ENCODE assay signal across 2 cellular contexts in genomic region chr3:14248477-14248848, GRCh38.
TF ChIP-seq lines count a peak whose summit lies in the region.

No MANE protein-coding gene starts in this region.

TF ChIP-seq in IMR-90, 13 proteins besides CTCF, POLR2A, EP300 and RAD21 (continued from another document):
- TF ChIP-seq USF2 (IDR thresholded peaks at IDR 0.05; ENCODE audit: low read depth, low read length) (no peak), BHLHE40 (IDR thresholded peaks at IDR 0.05; ENCODE audit: low read depth, low read length) (no peak), NFE2L2 (IDR thresholded peaks at IDR 0.05; ENCODE audit: low read depth, low read length) (no peak), ELK1 (IDR thresholded peaks at IDR 0.05; ENCODE audit: borderline replicate concordance, low read depth, low read length) (no peak), MXI1 (IDR thresholded peaks at IDR 0.05; ENCODE audit: borderline replicate concordance, low read depth, low read length) (no peak), SMC3 (IDR thresholded peaks at IDR 0.05; ENCODE audit: low read depth, low read length) (no peak), CEBPB (IDR thresholded peaks at IDR 0.05; ENCODE audit: low read depth, low read length) (no peak), MAZ (IDR thresholded peaks at IDR 0.05; ENCODE audit: borderline replicate concordance, low read depth, low read length) (no peak), RCOR1 (IDR thresholded peaks at IDR 0.05; ENCODE audit: insufficient replicate concordance, low read length) (no peak), RFX5 (IDR thresholded peaks at IDR 0.05; ENCODE audit: low read depth, low read length) (no peak), MAFK (IDR thresholded peaks at IDR 0.05; ENCODE audit: low read depth, low read length) (no peak)
TF ChIP-seq in IMR-90: peak in this region for 0.

TF ChIP-seq in HepG2, 621 proteins besides CTCF, POLR2A, EP300 and RAD21 (continued from another document):
- TF ChIP-seq ZGPAT (CRISPR knock-in tag; IDR thresholded peaks at IDR 0.05) = no peak
- TF ChIP-seq ZNF383 (CRISPR knock-in tag; IDR thresholded peaks at IDR 0.05; ENCODE audit: borderline replicate concordance) = no peak
- no peak for TF ChIP-seq ZNF276 (CRISPR knock-in tag; IDR thresholded peaks at IDR 0.05; ENCODE audit: low read depth)
- no peak for TF ChIP-seq ZNF878 (CRISPR knock-in tag; IDR thresholded peaks at IDR 0.05)
- TF ChIP-seq MIER2 (CRISPR knock-in tag; IDR thresholded peaks at IDR 0.05) = no peak
- TF ChIP-seq SNAPC5 (CRISPR knock-in tag; IDR thresholded peaks at IDR 0.05; ENCODE audit: borderline replicate concordance) = no peak
- TF ChIP-seq ZNF576 (CRISPR knock-in tag; IDR thresholded peaks at IDR 0.05) = no peak
- no peak for TF ChIP-seq YEATS4 (CRISPR knock-in tag; IDR thresholded peaks at IDR 0.05; ENCODE audit: borderline replicate concordance)
- no peak for TF ChIP-seq GRHL1 (CRISPR knock-in tag; conservative IDR thresholded peaks at IDR 0.05)
- TF ChIP-seq FOXO4 (CRISPR knock-in tag; conservative IDR thresholded peaks at IDR 0.05) = no peak
- no peak for TF ChIP-seq ZIK1 (CRISPR knock-in tag; IDR thresholded peaks at IDR 0.05; ENCODE audit: borderline replicate concordance, low read depth)
